In the genomic region with DNA sequence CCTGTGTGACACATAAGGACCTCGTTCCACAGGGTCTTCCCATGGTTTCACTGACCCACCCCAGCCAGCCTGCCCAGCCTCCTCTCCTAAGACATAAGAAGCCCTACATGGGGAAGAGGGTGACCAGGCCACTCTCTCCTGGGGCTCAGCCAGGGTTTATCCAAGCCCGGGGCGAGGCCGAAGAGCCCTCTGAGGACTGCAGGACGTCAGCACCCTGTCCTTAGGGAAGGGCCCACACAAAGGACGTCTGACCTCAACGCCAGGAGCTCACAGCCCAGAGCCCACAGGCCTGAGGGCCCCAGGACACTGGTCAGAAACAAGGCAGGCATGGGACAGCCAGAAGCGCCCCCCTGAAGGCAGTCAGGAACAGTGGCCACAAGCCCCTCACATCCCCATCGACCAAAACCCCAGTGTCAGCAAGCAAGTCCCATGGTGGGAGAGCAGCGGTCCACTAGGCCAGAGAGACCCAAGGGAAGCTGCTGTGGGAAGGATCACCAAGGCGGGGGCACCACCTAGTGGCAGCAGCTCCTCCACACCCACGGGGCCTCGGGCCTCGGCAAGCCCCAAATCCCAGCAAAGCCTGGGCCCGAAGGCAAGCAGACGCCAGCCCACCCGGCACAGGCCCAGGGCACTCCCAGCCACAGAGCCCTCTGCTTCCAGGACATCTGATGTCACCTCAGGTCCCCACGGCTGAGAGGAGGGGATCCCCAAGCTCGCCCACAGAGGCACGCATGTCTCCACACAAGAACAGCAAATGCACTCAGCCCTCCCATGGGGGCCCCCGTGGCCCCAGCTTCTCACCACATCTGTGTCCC, we compare ENCODE assay signal across 1 cellular context.
TF ChIP-seq lines count a peak whose summit lies in the region.

No MANE protein-coding gene starts in this region.

TF ChIP-seq in HEK293, 187 proteins besides CTCF, POLR2A, EP300 and RAD21 (continued from another document):
- TF ChIP-seq ZNF280D (tag by site-specific recombination; IDR thresholded peaks at IDR 0.05) (no peak), ZNF138 (tag by site-specific recombination; IDR thresholded peaks at IDR 0.05; ENCODE audit: borderline replicate concordance) (no peak)
